10 cellular contexts compared by ENCODE assay signal in the genomic region with DNA sequence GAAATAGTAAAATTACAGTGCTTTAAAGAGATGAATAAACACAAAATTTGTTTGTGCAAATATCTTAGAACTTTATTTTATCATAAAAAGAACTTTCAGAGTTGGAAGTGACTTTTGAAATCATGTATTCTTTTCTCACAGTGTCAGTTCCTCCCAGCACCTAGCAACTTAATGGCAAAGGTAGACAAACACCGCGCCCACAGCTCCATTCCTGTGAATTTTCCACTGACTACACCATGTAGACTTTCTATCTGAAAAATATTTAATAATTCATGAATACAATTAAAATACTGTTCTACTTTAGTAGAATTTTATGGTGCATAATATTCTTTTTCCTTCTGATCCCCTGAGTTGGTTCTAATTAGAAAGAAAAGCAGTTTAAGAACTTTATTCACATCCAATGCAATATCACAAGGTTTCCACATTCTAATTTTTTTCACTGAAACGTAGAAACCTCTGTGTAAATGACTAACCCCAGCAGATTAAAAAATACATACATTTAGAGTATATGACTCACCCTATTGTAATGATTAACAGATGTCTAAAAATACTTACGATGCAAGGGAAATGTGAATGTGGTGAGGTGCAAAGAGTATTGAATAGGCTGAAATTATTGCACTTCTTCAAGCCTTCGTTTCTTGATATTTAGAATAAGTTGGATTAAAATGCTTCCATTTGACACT.
DNase-seq lines count a peak whose midpoint lies in the region; ATAC-seq and TF ChIP-seq lines count a peak whose summit lies in the region.
"Had no signal": no experiment of that assay in that cellular context is flagged by ENCODE, and none has a peak within 500 bp of the region (broad histone marks: within the 10 kb centered on the region; RNA-seq: fewer than 3 reads in every experiment).

No MANE protein-coding gene starts in this region.

- H3K27ac Mint-ChIP-seq in Calu3 (ENCODE audit: unreplicated experiment) (peak overlapping the region; percentile 50), natural killer cell (no peak overlapping the region)
- no peak overlapping the region for H3K27ac Mint-ChIP-seq in stimulated activated memory B cell treated with anti-CD40 and anti-IgM and Interleukin-4, amounts not matched to agents 10 μg/mL and 1 μg/mL and 100 μg/mL, for 72 hours

- H3K27me3 ChIP-seq in brain microvascular endothelial cell (replicated peaks) (no peaks in the 10 kb centered on the region), heart left ventricle (no peaks in the 10 kb centered on the region)
- H3K27me3 ChIP-seq: BLaER1 had no signal

- no peaks in the 10 kb centered on the region for H3K36me3 Mint-ChIP-seq in Calu3 (ENCODE audit: insufficient read depth, unreplicated experiment)
- H3K36me3 Mint-ChIP-seq in natural killer cell: no peaks in the 10 kb centered on the region
- H3K36me3 Mint-ChIP-seq in stimulated activated memory B cell treated with anti-CD40 and anti-IgM and Interleukin-4, amounts not matched to agents 10 μg/mL and 1 μg/mL and 100 μg/mL, for 72 hours: no peaks in the 10 kb centered on the region

- H3K27ac ChIP-seq in brain microvascular endothelial cell (peak overlapping the region; percentile 53), heart left ventricle (no peak overlapping the region)
- H3K27ac ChIP-seq: BLaER1 had no signal

- H3K9me3 Mint-ChIP-seq in Calu3 (ENCODE audit: low read depth, unreplicated experiment): no peaks in the 10 kb centered on the region
- H3K9me3 Mint-ChIP-seq in natural killer cell: no peaks in the 10 kb centered on the region
- no peaks in the 10 kb centered on the region for H3K9me3 Mint-ChIP-seq in stimulated activated memory B cell treated with anti-CD40 and anti-IgM and Interleukin-4, amounts not matched to agents 10 μg/mL and 1 μg/mL and 100 μg/mL, for 72 hours

- H3K9me3 ChIP-seq in heart left ventricle: peaks cover 0 to 4% (median 0%) of the 10 kb centered on the region in 12 donors
- H3K9me3 ChIP-seq: BLaER1 had no signal

- CTCF ChIA-PET in Calu3 (lab: Charles Lee): no interaction called here

- TF ChIP-seq POLR2A in heart left ventricle (IDR thresholded peaks at IDR 0.05): no peak

- DNase-seq in Calu3 (no peak), brain microvascular endothelial cell (peak; percentile 9), heart left ventricle (no peak), natural killer cell (no peak), NCI-H128 (lab: John Stamatoyannopoulos, UW; ENCODE audit: unreplicated experiment) (no peak)
- DNase-seq: stimulated activated naive CD8-positive, alpha-beta T cell treated with anti-CD3 and anti-CD28 coated beads, Interleukin-15, Interleukin-2, amounts not matched to agents 100 U/mL and 50 U/mL, for 24 hours had no signal

- no peaks in the 10 kb centered on the region for H3K36me3 ChIP-seq in brain microvascular endothelial cell (replicated peaks)
- no peaks in the 10 kb centered on the region for H3K36me3 ChIP-seq in heart left ventricle
- H3K36me3 ChIP-seq: BLaER1 had no signal

- H3K27me3 Mint-ChIP-seq in Calu3 (ENCODE audit: unreplicated experiment): no peaks in the 10 kb centered on the region
- H3K27me3 Mint-ChIP-seq in natural killer cell (ENCODE audit: low read depth in 2 of 2): no peaks in the 10 kb centered on the region
- H3K27me3 Mint-ChIP-seq in stimulated activated memory B cell treated with anti-CD40 and anti-IgM and Interleukin-4, amounts not matched to agents 10 μg/mL and 1 μg/mL and 100 μg/mL, for 72 hours: no peaks in the 10 kb centered on the region

- no peak overlapping the region for H3K4me3 ChIP-seq in brain microvascular endothelial cell (ENCODE audit: low read depth, low read length)
- H3K4me3 ChIP-seq in heart left ventricle: no peak overlapping the region
- H3K4me3 ChIP-seq: BLaER1 had no signal

- in situ Hi-C loops in brain microvascular endothelial cell (cut with HindIII; ENCODE audit: low pct_ligation_motif_present, low sequenced_read_pairs): no loop called here

- H3K4me1 Mint-ChIP-seq in Calu3 (ENCODE audit: low read depth, unreplicated experiment): peaks cover 14% of the 10 kb centered on the region
- H3K4me1 Mint-ChIP-seq in natural killer cell: no peaks in the 10 kb centered on the region
- H3K4me1 Mint-ChIP-seq in stimulated activated memory B cell treated with anti-CD40 and anti-IgM and Interleukin-4, amounts not matched to agents 10 μg/mL and 1 μg/mL and 100 μg/mL, for 72 hours: no peaks in the 10 kb centered on the region

- 67 to 70% (median 68%) methylated on average over 5 of the region's 5 CpGs for WGBS in heart left ventricle, 4 donors

- intact Hi-C loops in Calu3 (cut with micrococcal nuclease; ENCODE audit: unreplicated experiment): no loop called here
- intact Hi-C loops in heart left ventricle (cut with DNase I): no loop called here
- intact Hi-C loops in natural killer cell (cut with micrococcal nuclease): no loop called here

- H3K4me1 ChIP-seq in heart left ventricle: no peaks in the 10 kb centered on the region
- H3K4me1 ChIP-seq: BLaER1 had no signal

- ATAC-seq in GM21390 (IDR thresholded peaks at IDR 0.05; ENCODE audit: unreplicated experiment) (peak; percentile 84), HG03135 (IDR thresholded peaks at IDR 0.05; ENCODE audit: unreplicated experiment) (peak; percentile 88), heart left ventricle (no peak), natural killer cell (no peak)
- ATAC-seq in stimulated activated memory B cell treated with anti-CD40 and anti-IgM and Interleukin-4, amounts not matched to agents 10 μg/mL and 1 μg/mL and 100 μg/mL, for 72 hours: no peak
- ATAC-seq: stimulated activated naive CD8-positive, alpha-beta T cell treated with anti-CD3 and anti-CD28 coated beads, Interleukin-15, Interleukin-2, amounts not matched to agents 100 U/mL and 50 U/mL, for 24 hours had no signal

- BruUV-seq in Calu3 (replicated peaks; lab: Mats Ljungman, UMichigan): no TSS peak

- H3K4me3 Mint-ChIP-seq in Calu3 (ENCODE audit: low read depth, unreplicated experiment) (no peak overlapping the region), natural killer cell (no peak overlapping the region)
- no peak overlapping the region for H3K4me3 Mint-ChIP-seq in stimulated activated memory B cell treated with anti-CD40 and anti-IgM and Interleukin-4, amounts not matched to agents 10 μg/mL and 1 μg/mL and 100 μg/mL, for 72 hours

- TF ChIP-seq CTCF in Calu3 (IDR thresholded peaks at IDR 0.05; ENCODE audit: unreplicated experiment) (no peak), brain microvascular endothelial cell (IDR thresholded peaks at IDR 0.05; ENCODE audit: low read depth, low read length, missing control alignments) (no peak), heart left ventricle (IDR thresholded peaks at IDR 0.05) (no peak), natural killer cell (IDR thresholded peaks at IDR 0.05) (no peak)

Comparison
In these comparisons a context has a peak if more than half of its experiments do, and no peak if none do; other contexts are left out.
1. ATAC-seq: peak in GM21390 (single experiment) and HG03135 (single experiment); none in heart left ventricle (0 of 4), natural killer cell (0 of 3) and stimulated activated memory B cell treated with anti-CD40 and anti-IgM and Interleukin-4, amounts not matched to agents 10 μg/mL and 1 μg/mL and 100 μg/mL, for 72 hours (single experiment).